1 cellular context compared by ENCODE assay signal in genomic region chr1:223186800-223187199, GRCh38.
TF ChIP-seq lines count a peak whose summit lies in the region.

No MANE protein-coding gene starts in this region.

TF ChIP-seq in HEK293, 187 proteins besides CTCF, POLR2A, EP300 and RAD21 (continues in another document):
- TF ChIP-seq ZNF518A (tag by site-specific recombination; conservative IDR thresholded peaks at IDR 0.05; ENCODE audit: low read depth) = peak; percentile 95
- 0 out of 2 replicates have a peak, but pooled peaks have one; percentile 67 for TF ChIP-seq ZNF19 (tag by site-specific recombination; IDR thresholded peaks at IDR 0.05; ENCODE audit: low read depth)
- peak; percentile 91 for TF ChIP-seq ZNF560 (tag by site-specific recombination; IDR thresholded peaks at IDR 0.05; ENCODE audit: borderline replicate concordance)
- peak; percentile 90 for TF ChIP-seq ZNF664 (tag by site-specific recombination; IDR thresholded peaks at IDR 0.05)
- TF ChIP-seq ZNF660 (tag by site-specific recombination; IDR thresholded peaks at IDR 0.05) = no peak
- TF ChIP-seq OVOL3 (tag by site-specific recombination; IDR thresholded peaks at IDR 0.05) = peak; percentile 55; the same call in 1 of the 2 replicates
- peak; percentile 39; the same call in 1 of the 2 replicates for TF ChIP-seq ZNF223 (tag by site-specific recombination; IDR thresholded peaks at IDR 0.05)
- TF ChIP-seq ZNF266 (tag by site-specific recombination; IDR thresholded peaks at IDR 0.05; ENCODE audit: low read depth) = peak; percentile 87
- no peak for TF ChIP-seq ZNF626 (tag by site-specific recombination; IDR thresholded peaks at IDR 0.05)
- TF ChIP-seq ZNF433 (tag by site-specific recombination; IDR thresholded peaks at IDR 0.05; ENCODE audit: low read depth) = peak; percentile 96
- TF ChIP-seq PRDM1 (tag by site-specific recombination; IDR thresholded peaks at IDR 0.05) = no peak
- TF ChIP-seq ZBTB10 (tag by site-specific recombination; IDR thresholded peaks at IDR 0.05) = no peak
- TF ChIP-seq ZNF18 (tag by site-specific recombination; IDR thresholded peaks at IDR 0.05) = 0 out of 2 replicates have a peak, but pooled peaks have one; percentile 29
- TF ChIP-seq FEZF1 (tag by site-specific recombination; IDR thresholded peaks at IDR 0.05) = no peak
- TF ChIP-seq TRIM28 (IDR thresholded peaks at IDR 0.05; ENCODE audit: borderline replicate concordance, low read length) = no peak
- peak; percentile 78; the same call in 1 of the 2 replicates for TF ChIP-seq ZFP37 (tag by site-specific recombination; IDR thresholded peaks at IDR 0.05)
- TF ChIP-seq ZNF510 (tag by site-specific recombination; IDR thresholded peaks at IDR 0.05; ENCODE audit: insufficient replicate concordance) = peak; percentile 86
- TF ChIP-seq KLF17 (tag by site-specific recombination; IDR thresholded peaks at IDR 0.05) = no peak
- no peak for TF ChIP-seq BCL11A (tag by site-specific recombination; IDR thresholded peaks at IDR 0.05; ENCODE audit: low read depth)
- no peak for TF ChIP-seq ZNF112 (tag by site-specific recombination; IDR thresholded peaks at IDR 0.05)
- no peak for TF ChIP-seq ZBTB17 (tag by site-specific recombination; IDR thresholded peaks at IDR 0.05)
- TF ChIP-seq RBAK (tag by site-specific recombination; IDR thresholded peaks at IDR 0.05) = peak; percentile 74; the same call in 1 of the 2 replicates
- TF ChIP-seq AEBP2 (tag by site-specific recombination; IDR thresholded peaks at IDR 0.05; ENCODE audit: borderline replicate concordance) = 0 out of 2 replicates have a peak, but pooled peaks have one; percentile 42
- TF ChIP-seq ZXDB (tag by site-specific recombination; IDR thresholded peaks at IDR 0.05) = peak; percentile 72
- TF ChIP-seq ZNF76 (tag by site-specific recombination; IDR thresholded peaks at IDR 0.05; ENCODE audit: borderline replicate concordance, low read depth) = no peak
- no peak for TF ChIP-seq ZNF423 (tag by site-specific recombination; IDR thresholded peaks at IDR 0.05)
- TF ChIP-seq ZNF354C (tag by site-specific recombination; IDR thresholded peaks at IDR 0.05; ENCODE audit: borderline replicate concordance, low read depth) = peak; percentile 87; the same call in 1 of the 2 replicates
- TF ChIP-seq ZNF121 (tag by site-specific recombination; IDR thresholded peaks at IDR 0.05) = 0 out of 2 replicates have a peak, but pooled peaks have one; percentile 19
- no peak for TF ChIP-seq ZNF768 (tag by site-specific recombination; IDR thresholded peaks at IDR 0.05)
- peak; percentile 78; the same call in 1 of the 2 replicates for TF ChIP-seq ZBTB1 (tag by site-specific recombination; IDR thresholded peaks at IDR 0.05)
- peak; percentile 96 for TF ChIP-seq ZNF394 (tag by site-specific recombination; IDR thresholded peaks at IDR 0.05; ENCODE audit: borderline replicate concordance)
- TF ChIP-seq TCF7L2 (IDR thresholded peaks at IDR 0.05; ENCODE audit: borderline replicate concordance, low read depth, low read length) = no peak
- 0 out of 2 replicates have a peak, but pooled peaks have one; percentile 78 for TF ChIP-seq ZNF514 (tag by site-specific recombination; IDR thresholded peaks at IDR 0.05)
- TF ChIP-seq ZNF404 (tag by site-specific recombination; IDR thresholded peaks at IDR 0.05) = 0 out of 2 replicates have a peak, but pooled peaks have one; percentile 68
- peak; percentile 89; the same call in 1 of the 2 replicates for TF ChIP-seq ZNF140 (tag by site-specific recombination; IDR thresholded peaks at IDR 0.05)
- TF ChIP-seq ZNF16 (tag by site-specific recombination; IDR thresholded peaks at IDR 0.05; ENCODE audit: low read depth) = 0 out of 2 replicates have a peak, but pooled peaks have one; percentile 33
- TF ChIP-seq ZNF248 (tag by site-specific recombination; IDR thresholded peaks at IDR 0.05) = no peak
- peak; percentile 60; the same call in 1 of the 2 replicates for TF ChIP-seq ZBTB21 (tag by site-specific recombination; IDR thresholded peaks at IDR 0.05)
- 0 out of 2 replicates have a peak, but pooled peaks have one; percentile 19 for TF ChIP-seq ZNF302 (tag by site-specific recombination; IDR thresholded peaks at IDR 0.05; ENCODE audit: low read depth)
- peak; percentile 82; the same call in 1 of the 2 replicates for TF ChIP-seq ZNF558 (tag by site-specific recombination; IDR thresholded peaks at IDR 0.05)
- 0 out of 2 replicates have a peak, but pooled peaks have one; percentile 51 for TF ChIP-seq ZNF530 (tag by site-specific recombination; IDR thresholded peaks at IDR 0.05; ENCODE audit: low read depth)
- peak; percentile 91 for TF ChIP-seq ZNF426 (tag by site-specific recombination; IDR thresholded peaks at IDR 0.05)
- 0 out of 2 replicates have a peak, but pooled peaks have one; percentile 73 for TF ChIP-seq ZNF138 (tag by site-specific recombination; IDR thresholded peaks at IDR 0.05; ENCODE audit: borderline replicate concordance)
- peak; percentile 72 for TF ChIP-seq ZBTB8A (tag by site-specific recombination; IDR thresholded peaks at IDR 0.05)
- peak; percentile 62; the same call in 1 of the 2 replicates for TF ChIP-seq ZNF791 (tag by site-specific recombination; IDR thresholded peaks at IDR 0.05)
- TF ChIP-seq ZIC2 (tag by site-specific recombination; IDR thresholded peaks at IDR 0.05) = no peak
- TF ChIP-seq ZNF623 (tag by site-specific recombination; IDR thresholded peaks at IDR 0.05) = peak; percentile 81
- TF ChIP-seq PRDM6 (tag by site-specific recombination; IDR thresholded peaks at IDR 0.05) = no peak
- peak; percentile 48; the same call in 1 of the 2 replicates for TF ChIP-seq ZFP3 (tag by site-specific recombination; IDR thresholded peaks at IDR 0.05; ENCODE audit: low read depth)
- no peak for TF ChIP-seq GLIS1 (tag by site-specific recombination; IDR thresholded peaks at IDR 0.05)
- TF ChIP-seq ZNF555 (tag by site-specific recombination; conservative IDR thresholded peaks at IDR 0.05) = peak; percentile 94
- TF ChIP-seq ZNF473 (tag by site-specific recombination; IDR thresholded peaks at IDR 0.05) = no peak
- 0 out of 2 replicates have a peak, but pooled peaks have one; percentile 59 for TF ChIP-seq ZNF704 (tag by site-specific recombination; IDR thresholded peaks at IDR 0.05)
- TF ChIP-seq GLI2 (tag by site-specific recombination; IDR thresholded peaks at IDR 0.05; ENCODE audit: borderline replicate concordance, low read depth) = peak; percentile 48; the same call in 1 of the 2 replicates
- peak; percentile 93; the same call in 1 of the 2 replicates for TF ChIP-seq ZNF202 (tag by site-specific recombination; IDR thresholded peaks at IDR 0.05; ENCODE audit: borderline replicate concordance)
- no peak for TF ChIP-seq ZNF114 (tag by site-specific recombination; IDR thresholded peaks at IDR 0.05)
- TF ChIP-seq ZNF292 (tag by site-specific recombination; IDR thresholded peaks at IDR 0.05; ENCODE audit: borderline replicate concordance, low read depth) = 0 out of 2 replicates have a peak, but pooled peaks have one; percentile 10
